ENCODE assay signal across 15 cellular contexts in genomic region chr7:114530074-114530611, GRCh38.
DNase-seq lines count a peak whose midpoint lies in the region; FAIRE-seq and TF ChIP-seq lines count a peak whose summit lies in the region.
"Had no signal": no experiment of that assay in that cellular context is flagged by ENCODE, and none has a peak within 500 bp of the region (broad histone marks: within the 10 kb centered on the region; RNA-seq: fewer than 3 reads in every experiment).

No MANE protein-coding gene starts in this region.

- DNase-seq in HT-29 (ENCODE audit: low spot score) (peak; percentile 55), fibroblast of the conjunctiva (ENCODE audit: low read depth) (peak; percentile 71), pons (ENCODE audit: low spot score) (no peak), HAP-1 (ENCODE audit: low spot score in 2 of 2) (no peak)
- no peak for DNase-seq in activated CD4-positive, alpha-beta memory T cell treated with anti-CD3 and anti-CD28 coated beads for 36 hours
- no peak for DNase-seq in activated T-cell treated with anti-CD3 and anti-CD28 coated beads, Interleukin-2, amount 50 U/mL, for 1 hour
- DNase-seq: activated CD4-positive, alpha-beta T cell treated with anti-CD3 and anti-CD28 coated beads, Interleukin-2, amount 50 U/mL, for 4 hours; activated gamma-delta T cell; GDM1; NCI-H446 treated with DMSO at 0.1 percent for 48 hours; substantia nigra had no signal

- in situ Hi-C loops in HAP-1 (cut with MboI; ENCODE audit: low sequenced_read_pairs): no loop called here

- H3K4me3 ChIP-seq in HAP-1: no peak overlapping the region
- H3K4me3 ChIP-seq: prostate gland had no signal

- peaks cover 1% of the 10 kb centered on the region for H3K27me3 Mint-ChIP-seq in activated CD4-positive, alpha-beta memory T cell treated with anti-CD3 and anti-CD28 coated beads for 36 hours
- H3K27me3 Mint-ChIP-seq: memory B cell had no signal

- intact Hi-C loops in activated CD4-positive, alpha-beta memory T cell treated with anti-CD3 and anti-CD28 coated beads for 36 hours (cut with micrococcal nuclease): no loop called here

- H3K27ac Mint-ChIP-seq in activated CD4-positive, alpha-beta memory T cell treated with anti-CD3 and anti-CD28 coated beads for 36 hours: no peak overlapping the region
- H3K27ac Mint-ChIP-seq: memory B cell had no signal

- CTCF ChIA-PET in activated CD4-positive, alpha-beta memory T cell treated with anti-CD3 and anti-CD28 coated beads for 36 hours (lab: Charles Lee): no interaction called here

- H3K36me3 Mint-ChIP-seq in activated CD4-positive, alpha-beta memory T cell treated with anti-CD3 and anti-CD28 coated beads for 36 hours: no peaks in the 10 kb centered on the region
- H3K36me3 Mint-ChIP-seq: memory B cell had no signal

- POLR2A ChIA-PET in activated CD4-positive, alpha-beta memory T cell treated with anti-CD3 and anti-CD28 coated beads for 36 hours (lab: Charles Lee): no interaction called here

- no peaks in the 10 kb centered on the region for H3K4me1 ChIP-seq in HAP-1
- H3K4me1 ChIP-seq: prostate gland had no signal

- H3K9me3 Mint-ChIP-seq in activated CD4-positive, alpha-beta memory T cell treated with anti-CD3 and anti-CD28 coated beads for 36 hours: no peaks in the 10 kb centered on the region
- H3K9me3 Mint-ChIP-seq: memory B cell had no signal

- H3K36me3 ChIP-seq in HAP-1 (replicated peaks): no peaks in the 10 kb centered on the region
- H3K36me3 ChIP-seq: prostate gland had no signal

- FAIRE-seq in A204.1 (lab: Jason Lieb, UNC): peak; percentile 80

- no peaks in the 10 kb centered on the region for H3K9me3 ChIP-seq in HAP-1
- H3K9me3 ChIP-seq: prostate gland had no signal

- no peaks in the 10 kb centered on the region for H3K4me1 Mint-ChIP-seq in activated CD4-positive, alpha-beta memory T cell treated with anti-CD3 and anti-CD28 coated beads for 36 hours (ENCODE audit: low read depth)
- H3K4me1 Mint-ChIP-seq: memory B cell had no signal

- H3K27me3 ChIP-seq in HAP-1 (ENCODE audit: low read depth): no peaks in the 10 kb centered on the region

- H3K4me3 Mint-ChIP-seq in activated CD4-positive, alpha-beta memory T cell treated with anti-CD3 and anti-CD28 coated beads for 36 hours: no peak overlapping the region
- H3K4me3 Mint-ChIP-seq: memory B cell had no signal

TF ChIP-seq in PFSK-1, 5 proteins besides CTCF, POLR2A, EP300 and RAD21:
- TF ChIP-seq POLR2AphosphoS5 (IDR thresholded peaks at IDR 0.05; ENCODE audit: low read depth, low read length) (peak; percentile 37; the same call in 1 of the 2 replicates), SIN3A (IDR thresholded peaks at IDR 0.05; ENCODE audit: borderline replicate concordance, insufficient read depth, low read length) (peak; percentile 58; the same call in 1 of the 2 replicates), TAF1 (IDR thresholded peaks at IDR 0.05; ENCODE audit: borderline replicate concordance, insufficient read depth, low read length) (no peak), REST (IDR thresholded peaks at IDR 0.05; ENCODE audit: insufficient read depth in 1 of 2, low read depth in 2 of 2, low read length in 2 of 2) (no peak), FOXP2 (optimal IDR thresholded peaks at IDR 0.05; ENCODE audit: borderline replicate concordance, extremely low read depth, extremely low read length, insufficient read depth) (no peak)

Comparison
In these comparisons a context has a peak if more than half of its experiments do, and no peak if none do; other contexts are left out.
1. DNase-seq: peak in HT-29 (single experiment) and fibroblast of the conjunctiva (single experiment); none in pons (single experiment), activated CD4-positive, alpha-beta memory T cell treated with anti-CD3 and anti-CD28 coated beads for 36 hours (single experiment), HAP-1 (0 of 2) and activated T-cell treated with anti-CD3 and anti-CD28 coated beads, Interleukin-2, amount 50 U/mL, for 1 hour (single experiment).